Comparison of ENCODE assay signal across 16 cellular contexts in genomic region chr16:28414530-28414929, GRCh38. TPM values are rescaled to one million over a fixed set of nuclear protein-coding genes. Genes with fewer than 3 reads are reported as not detected.
DNase-seq lines count a peak whose midpoint lies in the region; ATAC-seq and TF ChIP-seq lines count a peak whose summit lies in the region.
"Not testable (repeated sequence)": the region's sequence is repeated elsewhere in the genome, so short reads cannot be mapped to it uniquely, and the experiment has no call there.
"Had no signal": no experiment of that assay in that cellular context is flagged by ENCODE, and none has a peak within 500 bp of the region (broad histone marks: within the 10 kb centered on the region; RNA-seq: fewer than 3 reads in every experiment).

No MANE protein-coding gene starts in this region.

- peak; percentile 0 for DNase-seq in RKO (ENCODE audit: low spot score)
- DNase-seq in activated CD4-positive, alpha-beta T cell treated with anti-CD3 and anti-CD28 coated beads, Interleukin-2, amount 10 ng/mL, durations not matched to agents 7 days and 5 days, result peak; percentile 5
- DNase-seq in glomerular visceral epithelial cell (ENCODE audit: extremely low spot score), result peak; percentile 0
- peak; percentile 30 for DNase-seq in lower lobe of right lung
- peak; percentile 59 for DNase-seq in posterior vena cava (ENCODE audit: low spot score)
- peak; percentile 8 to 42 for DNase-seq in upper lobe of left lung

- not testable (repeated sequence) for TF ChIP-seq EP300 in upper lobe of left lung (IDR thresholded peaks at IDR 0.05)

- H3K27ac ChIP-seq in BLaER1, lower lobe of right lung, upper lobe of left lung: not testable (repeated sequence)

- H3K9ac ChIP-seq in BLaER1, result not testable (repeated sequence)

- TF ChIP-seq CTCF in lower lobe of right lung (IDR thresholded peaks at IDR 0.05); upper lobe of left lung (IDR thresholded peaks at IDR 0.05): not testable (repeated sequence)

- H3K36me3 Mint-ChIP-seq in activated CD4-positive, alpha-beta T cell treated with anti-CD3 and anti-CD28 coated beads, Interleukin-2, amount 10 ng/mL, durations not matched to agents 7 days and 5 days (ENCODE audit: low read depth), result not testable (repeated sequence)

- not testable (repeated sequence) for H3K27ac Mint-ChIP-seq in activated CD4-positive, alpha-beta T cell treated with anti-CD3 and anti-CD28 coated beads, Interleukin-2, amount 10 ng/mL, durations not matched to agents 7 days and 5 days

- not testable (repeated sequence) for H3K27me3 ChIP-seq in BLaER1; lower lobe of right lung (ENCODE audit: low read depth); upper lobe of left lung

- 93 to 94% methylated on average over 11 to 13 of the region's 18 CpGs for WGBS in upper lobe of left lung, 2 donors

- not testable (repeated sequence) for H3K4me1 Mint-ChIP-seq in activated CD4-positive, alpha-beta T cell treated with anti-CD3 and anti-CD28 coated beads, Interleukin-2, amount 10 ng/mL, durations not matched to agents 7 days and 5 days

- not testable (repeated sequence) for H3K27me3 Mint-ChIP-seq in activated CD4-positive, alpha-beta T cell treated with anti-CD3 and anti-CD28 coated beads, Interleukin-2, amount 10 ng/mL, durations not matched to agents 7 days and 5 days

- not testable (repeated sequence) for H3K4me1 ChIP-seq in BLaER1, lower lobe of right lung, upper lobe of left lung

- intact Hi-C loops in lower lobe of right lung (cut with DNase I); posterior vena cava (cut with DNase I): not testable (repeated sequence)

- POLR2A ChIA-PET in activated CD4-positive, alpha-beta T cell treated with anti-CD3 and anti-CD28 coated beads, Interleukin-2, amount 10 ng/mL, durations not matched to agents 7 days and 5 days (lab: Charles Lee), result not testable (repeated sequence)

- TF ChIP-seq POLR2A in upper lobe of left lung (IDR thresholded peaks at IDR 0.05), result not testable (repeated sequence)

- H4K20me1 ChIP-seq in BLaER1, result not testable (repeated sequence)

- not testable (repeated sequence) for ATAC-seq in lower lobe of right lung; upper lobe of left lung (ENCODE audit: low FRiP score in 2 of 2)

- H3K4me2 ChIP-seq in BLaER1, result peak overlapping the region; percentile 71

- H3K4me3 Mint-ChIP-seq in activated CD4-positive, alpha-beta T cell treated with anti-CD3 and anti-CD28 coated beads, Interleukin-2, amount 10 ng/mL, durations not matched to agents 7 days and 5 days, result not testable (repeated sequence)

- not testable (repeated sequence) for H3K36me3 ChIP-seq in BLaER1, lower lobe of right lung, upper lobe of left lung

- H3K4me3 ChIP-seq in BLaER1, lower lobe of right lung, upper lobe of left lung: not testable (repeated sequence)

- CTCF ChIA-PET in activated CD4-positive, alpha-beta T cell treated with anti-CD3 and anti-CD28 coated beads, Interleukin-2, amount 10 ng/mL, durations not matched to agents 7 days and 5 days (lab: Charles Lee), result not testable (repeated sequence)

- H3K9me3 ChIP-seq in BLaER1, lower lobe of right lung, upper lobe of left lung: not testable (repeated sequence)

- H3K9me3 Mint-ChIP-seq in activated CD4-positive, alpha-beta T cell treated with anti-CD3 and anti-CD28 coated beads, Interleukin-2, amount 10 ng/mL, durations not matched to agents 7 days and 5 days, result not testable (repeated sequence)

RNA-seq across cellular contexts. Expression of gene EIF3CL, which starts 10.9 kb away (rescaled TPM):
- total RNA-seq in activated CD4-positive, alpha-beta T cell treated with anti-CD3 and anti-CD28 coated beads, Interleukin-2, amount 10 ng/mL, durations not matched to agents 7 days and 5 days, result 100 to 1,000 TPM in 1 of 2 experiments, 10 to 100 TPM in 1; 84.0 to 101 TPM
- total RNA-seq in lower lobe of right lung (17.5 TPM), posterior vena cava (10 to 100 TPM; 42.2 to 70.3 TPM), upper lobe of left lung (100 to 1,000 TPM in 4 of 6 donors, 10 to 100 TPM in 2; 44.6 to 235 (median 112) TPM)

RNA-seq across cellular contexts. Expression of gene NPIPB6, which starts 51.2 kb away (rescaled TPM):
- 1 to 10 TPM; 1.1 to 1.4 TPM for total RNA-seq in activated CD4-positive, alpha-beta T cell treated with anti-CD3 and anti-CD28 coated beads, Interleukin-2, amount 10 ng/mL, durations not matched to agents 7 days and 5 days
- total RNA-seq in lower lobe of right lung (not detected), posterior vena cava (1 to 10 TPM; 1.5 to 3.4 TPM), upper lobe of left lung (1 to 10 TPM in 2 of 6 donors, not detected in 4; 1.6 to 3.3 TPM)

RNA-seq across cellular contexts. Expression of gene NPIPB7, which starts 57.6 kb away (rescaled TPM):
- under 1 TPM in 1 of 2 experiments, not detected in 1; 0.25 TPM for total RNA-seq in activated CD4-positive, alpha-beta T cell treated with anti-CD3 and anti-CD28 coated beads, Interleukin-2, amount 10 ng/mL, durations not matched to agents 7 days and 5 days
- total RNA-seq in lower lobe of right lung (0.44 TPM), posterior vena cava (not detected), upper lobe of left lung (under 1 TPM in 2 of 6 donors, not detected in 4; 0.17 to 0.20 TPM)
- total RNA-seq: A673; Calu3; CD4-positive, alpha-beta T cell; Daoy; G401; GM12878; H4; HFFc6; HT1080 had no signal

Comparison
In these comparisons a context has a peak if more than half of its experiments do, and no peak if none do; other contexts are left out.
1. DNase-seq: peak in every context shown above with its lines; median percentile 59 in posterior vena cava; 30 in lower lobe of right lung; 25 in upper lobe of left lung; 5 in activated CD4-positive, alpha-beta T cell treated with anti-CD3 and anti-CD28 coated beads, Interleukin-2, amount 10 ng/mL, durations not matched to agents 7 days and 5 days; 0 in RKO; 0 in glomerular visceral epithelial cell.